ENCODE assay signal across 27 cellular contexts in the genomic region with DNA sequence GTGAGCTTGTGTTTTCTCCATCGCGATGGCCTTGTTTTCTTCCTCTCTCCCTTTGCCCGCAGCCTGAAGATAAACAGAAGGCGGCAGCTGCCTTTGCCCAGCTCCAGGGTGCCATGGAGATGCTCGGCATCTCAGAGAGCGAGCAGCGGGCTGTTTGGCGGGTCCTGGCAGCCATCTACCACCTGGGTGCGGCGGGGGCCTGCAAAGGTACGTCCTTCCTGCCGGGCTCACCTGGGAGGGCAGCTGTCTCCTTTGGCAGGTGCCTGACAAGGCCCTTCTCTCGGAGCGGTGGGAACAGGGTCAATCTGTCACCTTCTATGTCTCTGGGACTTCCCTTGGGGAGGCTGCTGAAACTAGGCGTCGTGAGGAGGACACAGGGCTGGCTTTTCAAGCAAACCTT. TPM values are rescaled to one million over a fixed set of nuclear protein-coding genes. Genes with fewer than 3 reads are reported as not detected.
"Had no signal": no experiment of that assay in that cellular context is flagged by ENCODE, and none has a peak within 500 bp of the region (broad histone marks: within the 10 kb centered on the region; RNA-seq: fewer than 3 reads in every experiment).

No MANE protein-coding gene starts in this region.

- H3K9me3 Mint-ChIP-seq: activated CD4-positive, alpha-beta memory T cell treated with anti-CD3 and anti-CD28 coated beads for 36 hours; activated CD4-positive, alpha-beta T cell treated with anti-CD3 and anti-CD28 coated beads, Interleukin-2, amount 10 ng/mL, durations not matched to agents 24 days and 14 days; activated naive CD4-positive, alpha-beta T cell treated with anti-CD3 and anti-CD28 coated beads, Interleukin-2, amount 10 ng/mL, durations not matched to agents 7 days and 5 days; activated naive CD8-positive, alpha-beta T cell treated with anti-CD3 and anti-CD28 coated beads, Interleukin-2, amount 10 ng/mL, durations not matched to agents 7 days and 5 days; activated T-cell treated with anti-CD3 and anti-CD28 coated beads, Interleukin-2, amount 50 U/mL, for 24 hours; brain; immature natural killer cell; mesothelial cell of epicardium; nephron progenitor cell had no signal

- H3K36me3 Mint-ChIP-seq: activated CD4-positive, alpha-beta memory T cell treated with anti-CD3 and anti-CD28 coated beads for 36 hours; activated naive CD4-positive, alpha-beta T cell treated with anti-CD3 and anti-CD28 coated beads, Interleukin-2, amount 10 ng/mL, durations not matched to agents 7 days and 5 days; activated naive CD8-positive, alpha-beta T cell treated with anti-CD3 and anti-CD28 coated beads, Interleukin-2, amount 10 ng/mL, durations not matched to agents 7 days and 5 days; brain; immature natural killer cell; mesothelial cell of epicardium; naive B cell had no signal

- H3K4me1 Mint-ChIP-seq: activated CD4-positive, alpha-beta T cell treated with anti-CD3 and anti-CD28 coated beads, Interleukin-2, amount 10 ng/mL, durations not matched to agents 24 days and 14 days; activated naive CD4-positive, alpha-beta T cell treated with anti-CD3 and anti-CD28 coated beads, Interleukin-2, amount 10 ng/mL, durations not matched to agents 7 days and 5 days; activated naive CD8-positive, alpha-beta T cell treated with anti-CD3 and anti-CD28 coated beads, Interleukin-2, amount 10 ng/mL, durations not matched to agents 7 days and 5 days; immature natural killer cell; naive B cell had no signal

- DNase-seq: activated CD4-positive, alpha-beta memory T cell treated with anti-CD3 and anti-CD28 coated beads for 36 hours; activated CD4-positive, alpha-beta T cell treated with anti-CD3 and anti-CD28 coated beads, Interleukin-2, amount 10 ng/mL, durations not matched to agents 24 days and 14 days; activated CD4-positive, CD25-positive, alpha-beta regulatory T cell treated with anti-CD3 and anti-CD28 coated beads, Interleukin-2, amount 50 U/mL, for 72 hours; activated CD8-positive, alpha-beta memory T cell treated with anti-CD3 and anti-CD28 coated beads, Interleukin-2, amount 50 U/mL, for 48 hours; activated gamma-delta T cell; activated naive CD4-positive, alpha-beta T cell treated with anti-CD3 and anti-CD28 coated beads, Interleukin-2, amount 10 ng/mL, durations not matched to agents 7 days and 5 days; activated naive CD8-positive, alpha-beta T cell treated with anti-CD3 and anti-CD28 coated beads, Interleukin-2, amount 10 ng/mL, durations not matched to agents 7 days and 5 days; activated T-cell treated with anti-CD3 and anti-CD28 coated beads, Interleukin-2, amount 50 U/mL, for 24 hours; foreskin fibroblast; heart left ventricle; hypothalamus; immature natural killer cell; naive B cell; nephron progenitor cell; ovary; stimulated activated CD4-positive, alpha-beta T cell treated with anti-CD3 and anti-CD28 coated beads, Interleukin-12 subunit alpha, Interleukin-12 subunit beta, amount 100 ng/mL, for 4 hours; stimulated activated CD4-positive, alpha-beta T cell treated with anti-CD3 and anti-CD28 coated beads, Interleukin-4, amount 100 ng/mL, for 1 hour; stimulated activated naive CD8-positive, alpha-beta T cell treated with anti-CD3 and anti-CD28 coated beads, Interleukin-15, Interleukin-2, amounts not matched to agents 100 U/mL and 50 U/mL, for 24 hours; testis; transverse colon; uterus had no signal

- H3K4me3 Mint-ChIP-seq: activated CD4-positive, alpha-beta memory T cell treated with anti-CD3 and anti-CD28 coated beads for 36 hours; activated CD4-positive, alpha-beta T cell treated with anti-CD3 and anti-CD28 coated beads, Interleukin-2, amount 10 ng/mL, durations not matched to agents 24 days and 14 days; activated naive CD4-positive, alpha-beta T cell treated with anti-CD3 and anti-CD28 coated beads, Interleukin-2, amount 10 ng/mL, durations not matched to agents 7 days and 5 days; activated naive CD8-positive, alpha-beta T cell treated with anti-CD3 and anti-CD28 coated beads, Interleukin-2, amount 10 ng/mL, durations not matched to agents 7 days and 5 days; activated T-cell treated with anti-CD3 and anti-CD28 coated beads, Interleukin-2, amount 50 U/mL, for 24 hours; brain; immature natural killer cell; mesothelial cell of epicardium; naive B cell; nephron progenitor cell had no signal

- H3K27me3 Mint-ChIP-seq: progenitor cell of endocrine pancreas had no signal

- H3K27ac Mint-ChIP-seq: activated CD4-positive, alpha-beta memory T cell treated with anti-CD3 and anti-CD28 coated beads for 36 hours; activated CD4-positive, alpha-beta T cell treated with anti-CD3 and anti-CD28 coated beads, Interleukin-2, amount 10 ng/mL, durations not matched to agents 24 days and 14 days; activated naive CD4-positive, alpha-beta T cell treated with anti-CD3 and anti-CD28 coated beads, Interleukin-2, amount 10 ng/mL, durations not matched to agents 7 days and 5 days; activated naive CD8-positive, alpha-beta T cell treated with anti-CD3 and anti-CD28 coated beads, Interleukin-2, amount 10 ng/mL, durations not matched to agents 7 days and 5 days; activated T-cell treated with anti-CD3 and anti-CD28 coated beads, Interleukin-2, amount 50 U/mL, for 24 hours; immature natural killer cell; mesothelial cell of epicardium; progenitor cell of endocrine pancreas had no signal

RNA-seq across cellular contexts. Expression of a gene that starts 55.9 kb away (rescaled TPM):
- total RNA-seq: kidney epithelial cell, renal cortical epithelial cell, sciatic nerve had no signal
